ENCODE assay signal across 20 cellular contexts in genomic region chr1:8204823-8205222, GRCh38.
DNase-seq lines count a peak whose midpoint lies in the region; ATAC-seq and TF ChIP-seq lines count a peak whose summit lies in the region.
"Had no signal": no experiment of that assay in that cellular context is flagged by ENCODE, and none has a peak within 500 bp of the region (broad histone marks: within the 10 kb centered on the region; RNA-seq: fewer than 3 reads in every experiment).

No MANE protein-coding gene starts in this region.

- H3K27ac Mint-ChIP-seq in MCF 10A (ENCODE audit: low read depth, unreplicated experiment), result peak overlapping the region; percentile 91
- no peak overlapping the region for H3K27ac Mint-ChIP-seq in CD4-positive, alpha-beta T cell
- H3K27ac Mint-ChIP-seq in activated CD4-positive, alpha-beta memory T cell treated with anti-CD3 and anti-CD28 coated beads, Interleukin-2, amount 10 ng/mL, durations not matched to agents 7 days and 5 days, result no peak overlapping the region
- H3K27ac Mint-ChIP-seq: neural progenitor cell; T-helper 2 cell treated with Interferon-gamma antibody and Interleukin-4, amounts not matched to agents 5 μg/mL and 100 μg/mL, for 36 hours had no signal

- H3K27ac ChIP-seq in GM23248 (peak overlapping the region; percentile 63), lower lobe of right lung (peak overlapping the region; percentile 48), thoracic aorta (peak overlapping the region; percentile 93 to 98)
- no peak overlapping the region for H3K27ac ChIP-seq in CD4-positive, alpha-beta T cell (ENCODE audit: low read depth, low read length)
- H3K27ac ChIP-seq: cardiac muscle cell, foreskin keratinocyte, neural progenitor cell had no signal

- no peaks in the 10 kb centered on the region for H3K79me2 ChIP-seq in GM23248 (ENCODE audit: insufficient read depth)

- H2AFZ ChIP-seq in GM23248, result 0 out of 2 replicates have a peak overlapping the region, but pooled peaks have one; percentile 9
- H2AFZ ChIP-seq: neural progenitor cell had no signal

- H3F3A ChIP-seq in GM23248 (ENCODE audit: insufficient read depth), result peaks cover 40% of the 10 kb centered on the region

- no peak for TF ChIP-seq CTCF in MCF 10A (IDR thresholded peaks at IDR 0.05; ENCODE audit: unreplicated experiment)
- TF ChIP-seq CTCF in lower lobe of right lung (IDR thresholded peaks at IDR 0.05), result no peak
- no peak for TF ChIP-seq CTCF in thoracic aorta (IDR thresholded peaks at IDR 0.05)
- TF ChIP-seq CTCF in foreskin fibroblast (IDR thresholded peaks at IDR 0.05; ENCODE audit: low read depth, low read length), result no peak
- TF ChIP-seq CTCF in CD4-positive, alpha-beta T cell (IDR thresholded peaks at IDR 0.05), result no peak

- H3K4me3 Mint-ChIP-seq in MCF 10A (ENCODE audit: unreplicated experiment), result peak overlapping the region; percentile 6
- H3K4me3 Mint-ChIP-seq in CD4-positive, alpha-beta T cell, result no peak overlapping the region
- no peak overlapping the region for H3K4me3 Mint-ChIP-seq in activated CD4-positive, alpha-beta memory T cell treated with anti-CD3 and anti-CD28 coated beads, Interleukin-2, amount 10 ng/mL, durations not matched to agents 7 days and 5 days
- H3K4me3 Mint-ChIP-seq: neural progenitor cell; T-helper 2 cell treated with Interferon-gamma antibody and Interleukin-4, amounts not matched to agents 5 μg/mL and 100 μg/mL, for 36 hours had no signal

- in situ Hi-C loops in GM23248 (cut with MboI), result no loop called here

- H3K27me3 ChIP-seq in GM23248 (replicated peaks; ENCODE audit: insufficient read depth) (no peaks in the 10 kb centered on the region), lower lobe of right lung (ENCODE audit: low read depth) (no peaks in the 10 kb centered on the region), thoracic aorta (replicated peaks; ENCODE audit: insufficient read depth) (no peaks in the 10 kb centered on the region)
- H3K27me3 ChIP-seq in CD4-positive, alpha-beta T cell (ENCODE audit: control insufficient read depth, insufficient read depth, low read length), result no peaks in the 10 kb centered on the region
- H3K27me3 ChIP-seq: cardiac muscle cell, foreskin keratinocyte, neural progenitor cell had no signal

- no peaks in the 10 kb centered on the region for H3K36me3 ChIP-seq in GM23248 (ENCODE audit: low read depth)
- no peaks in the 10 kb centered on the region for H3K36me3 ChIP-seq in lower lobe of right lung
- H3K36me3 ChIP-seq in thoracic aorta, result no peaks in the 10 kb centered on the region
- H3K36me3 ChIP-seq: cardiac muscle cell, neural progenitor cell had no signal

- WGBS in GM23248 (ENCODE audit: low coverage in 1 of 2, low lambda C conversion rate in 2 of 2, missing lambda C conversion rate in 2 of 2), 2 experiments, result 73 to 83% methylated on average over 2 of the region's 2 CpGs

- no peak overlapping the region for H3K9ac ChIP-seq in GM23248
- H3K9ac ChIP-seq: neural progenitor cell had no signal

- peaks cover 36% of the 10 kb centered on the region for H3K4me1 Mint-ChIP-seq in MCF 10A (ENCODE audit: insufficient read depth, unreplicated experiment)
- no peaks in the 10 kb centered on the region for H3K4me1 Mint-ChIP-seq in CD4-positive, alpha-beta T cell (ENCODE audit: low read depth)
- H3K4me1 Mint-ChIP-seq in activated CD4-positive, alpha-beta memory T cell treated with anti-CD3 and anti-CD28 coated beads, Interleukin-2, amount 10 ng/mL, durations not matched to agents 7 days and 5 days, result no peaks in the 10 kb centered on the region

- no peaks in the 10 kb centered on the region for H3K9me2 ChIP-seq in GM23248 (ENCODE audit: insufficient read depth)

- H3K4me1 ChIP-seq in GM23248 (ENCODE audit: insufficient read depth) (peaks cover 44% of the 10 kb centered on the region), lower lobe of right lung (peaks cover 37% of the 10 kb centered on the region), thoracic aorta (ENCODE audit: control insufficient read depth in 1 of 2, low read depth in 2 of 2) (peaks cover 29 to 52% of the 10 kb centered on the region in 2 donors)

- H3K4me3 ChIP-seq in GM23248, result no peak overlapping the region
- H3K4me3 ChIP-seq in lower lobe of right lung, result no peak overlapping the region
- no peak overlapping the region for H3K4me3 ChIP-seq in thoracic aorta
- H3K4me3 ChIP-seq in foreskin fibroblast (ENCODE audit: low read depth in 1 of 2, low read length in 2 of 2), result no peak overlapping the region
- H3K4me3 ChIP-seq: cardiac muscle cell, neural progenitor cell had no signal

- no peaks in the 10 kb centered on the region for H3K27me3 Mint-ChIP-seq in MCF 10A (ENCODE audit: insufficient read depth, unreplicated experiment)
- no peaks in the 10 kb centered on the region for H3K27me3 Mint-ChIP-seq in CD4-positive, alpha-beta T cell
- H3K27me3 Mint-ChIP-seq in activated CD4-positive, alpha-beta memory T cell treated with anti-CD3 and anti-CD28 coated beads, Interleukin-2, amount 10 ng/mL, durations not matched to agents 7 days and 5 days, result peaks cover 5% of the 10 kb centered on the region

- H3K36me3 Mint-ChIP-seq in MCF 10A (ENCODE audit: insufficient read depth, unreplicated experiment), result peaks cover 6% of the 10 kb centered on the region
- no peaks in the 10 kb centered on the region for H3K36me3 Mint-ChIP-seq in CD4-positive, alpha-beta T cell (ENCODE audit: low read depth)
- H3K36me3 Mint-ChIP-seq in activated CD4-positive, alpha-beta memory T cell treated with anti-CD3 and anti-CD28 coated beads, Interleukin-2, amount 10 ng/mL, durations not matched to agents 7 days and 5 days (ENCODE audit: low read depth), result no peaks in the 10 kb centered on the region
- H3K36me3 Mint-ChIP-seq: neural progenitor cell had no signal

- no TSS peak for BruUV-seq in MCF 10A (replicated peaks; lab: Mats Ljungman, UMichigan)

- no peaks in the 10 kb centered on the region for H3K9me3 Mint-ChIP-seq in MCF 10A (ENCODE audit: unreplicated experiment)
- H3K9me3 Mint-ChIP-seq in CD4-positive, alpha-beta T cell, result no peaks in the 10 kb centered on the region
- no peaks in the 10 kb centered on the region for H3K9me3 Mint-ChIP-seq in activated CD4-positive, alpha-beta memory T cell treated with anti-CD3 and anti-CD28 coated beads, Interleukin-2, amount 10 ng/mL, durations not matched to agents 7 days and 5 days
- H3K9me3 Mint-ChIP-seq: neural progenitor cell; T-helper 2 cell treated with Interferon-gamma antibody and Interleukin-4, amounts not matched to agents 5 μg/mL and 100 μg/mL, for 36 hours had no signal

- POLR2A ChIA-PET in MCF 10A (lab: Yijun Ruan, JAX), result interaction anchor here (0.6 to 6.2 kb wide), 34 partner anchors 8 to 199 kb away, joined by 3 to 107 read pairs (median 5); no protein-coding TSS in a partner anchor
- POLR2A ChIA-PET in CD4-positive, alpha-beta T cell (lab: Charles Lee), result no interaction called here
- POLR2A ChIA-PET in activated CD4-positive, alpha-beta memory T cell treated with anti-CD3 and anti-CD28 coated beads, Interleukin-2, amount 10 ng/mL, durations not matched to agents 7 days and 5 days (lab: Charles Lee), result no interaction called here

- intact Hi-C loops in MCF 10A (cut with micrococcal nuclease) (no loop called here), lower lobe of right lung (cut with DNase I) (no loop called here)
- intact Hi-C loops in CD4-positive, alpha-beta T cell (cut with DNase I, micrococcal nuclease), result loop anchor here in 1 of 2 experiments (5.0 kb wide), 1 partner anchor 73 kb away; no protein-coding TSS in a partner anchor

- no peaks in the 10 kb centered on the region for H4K20me1 ChIP-seq in GM23248 (ENCODE audit: insufficient read depth)

- ATAC-seq in lower lobe of right lung, result no peak
- no peak for ATAC-seq in thoracic aorta (ENCODE audit: insufficient number of reproducible peaks, low FRiP score, low read depth)
- no peak for ATAC-seq in CD4-positive, alpha-beta T cell (ENCODE audit: poor library complexity)
- ATAC-seq: foreskin keratinocyte had no signal

- no peaks in the 10 kb centered on the region for H3K9me3 ChIP-seq in GM23248 (ENCODE audit: low read depth)
- no peaks in the 10 kb centered on the region for H3K9me3 ChIP-seq in lower lobe of right lung
- H3K9me3 ChIP-seq in thoracic aorta, result no peaks in the 10 kb centered on the region
- H3K9me3 ChIP-seq in CD4-positive, alpha-beta T cell (ENCODE audit: control insufficient read depth, low read length), result no peaks in the 10 kb centered on the region

- CTCF ChIA-PET in MCF 10A (lab: Yijun Ruan, JAX), result interaction anchor here (0.7 to 2.0 kb wide), 4 partner anchors 33 to 115 kb away, joined by 3 to 16 read pairs (median 4); no protein-coding TSS in a partner anchor
- CTCF ChIA-PET in CD4-positive, alpha-beta T cell (lab: Charles Lee), result no interaction called here
- CTCF ChIA-PET in activated CD4-positive, alpha-beta memory T cell treated with anti-CD3 and anti-CD28 coated beads, Interleukin-2, amount 10 ng/mL, durations not matched to agents 7 days and 5 days (lab: Charles Lee), result interaction anchor here (0.7 kb wide), 1 partner anchor 145 kb away, joined by 4 read pairs; no protein-coding TSS in a partner anchor

- peak; percentile 17 for DNase-seq in GM23248
- no peak for DNase-seq in MCF 10A (ENCODE audit: unreplicated experiment)
- DNase-seq in lower lobe of right lung, result no peak
- DNase-seq in thoracic aorta (ENCODE audit: low spot score), result no peak
- DNase-seq in foreskin fibroblast, result no peak
- DNase-seq in CD4-positive, alpha-beta T cell, result no peak
- DNase-seq in activated CD4-positive, alpha-beta memory T cell treated with anti-CD3 and anti-CD28 coated beads, Interleukin-2, amount 10 ng/mL, durations not matched to agents 7 days and 5 days, result no peak
- DNase-seq in SW480 (ENCODE audit: low spot score), result no peak
- DNase-seq: activated CD4-positive, CD25-positive, alpha-beta regulatory T cell treated with anti-CD3 and anti-CD28 coated beads, Interleukin-2, amount 50 U/mL, for 72 hours; activated CD8-positive, alpha-beta memory T cell treated with anti-CD3 and anti-CD28 coated beads, Interleukin-2, amount 50 U/mL, for 48 hours; activated naive CD4-positive, alpha-beta T cell treated with anti-CD3 and anti-CD28 coated beads, Interleukin-2, amount 50 U/mL, for 16 hours; AML-193; effector memory CD4-positive, alpha-beta T cell; HCEC 1CT; NCI-H2227 treated with DMSO at 0.1 percent for 48 hours; SIG-M5 had no signal

- peak overlapping the region; percentile 32 for H3K4me2 ChIP-seq in GM23248 (ENCODE audit: unreplicated experiment)
- H3K4me2 ChIP-seq: neural progenitor cell had no signal
